2 cellular contexts compared by ENCODE assay signal in the genomic region with DNA sequence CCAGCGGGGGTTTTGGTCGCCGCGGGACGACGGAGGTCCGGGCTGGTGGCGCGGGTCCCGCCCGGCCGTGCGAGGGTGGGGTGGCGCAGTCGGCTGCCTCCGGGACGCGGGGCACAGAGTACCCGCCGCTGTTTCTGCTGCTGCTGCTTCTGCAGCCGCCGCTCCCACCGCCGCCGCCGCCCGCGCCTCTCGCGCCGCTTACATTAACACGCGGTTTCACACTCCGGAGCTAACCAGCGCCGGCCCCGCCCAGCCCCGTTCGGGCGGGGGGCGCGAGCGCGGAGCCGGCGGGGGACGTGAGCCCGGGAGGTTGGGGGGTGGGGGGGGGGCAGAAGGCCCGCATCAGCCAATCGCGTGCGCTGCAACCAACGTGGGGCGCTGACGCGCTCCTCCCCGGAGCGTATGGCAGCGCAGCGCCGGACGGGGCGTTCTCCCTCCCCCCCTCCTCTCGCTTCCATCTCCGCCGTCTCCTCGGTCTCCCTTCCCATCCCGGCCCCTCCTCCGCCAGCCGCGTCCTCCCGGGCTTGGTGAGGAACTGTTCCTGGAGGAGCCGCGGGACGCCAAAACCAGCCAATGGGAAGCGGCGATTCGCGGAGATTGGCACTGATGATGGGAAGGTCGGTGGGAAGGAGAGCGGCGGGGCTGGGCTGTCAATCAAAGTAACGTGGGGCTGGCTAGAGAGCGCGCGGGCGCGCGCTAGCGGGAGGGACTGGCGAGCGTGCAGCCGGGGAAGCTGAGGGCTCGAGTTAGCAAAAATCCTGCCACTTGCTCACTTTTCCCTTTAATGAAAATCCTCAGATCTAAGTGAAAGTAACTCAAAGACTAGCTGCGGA.
TF ChIP-seq lines count a peak whose summit lies in the region.

A gene (minus strand): TSS at position 205 of the 833 bp plus-strand sequence. CDS start 1,307 bp downstream, outside the sequence.

TF ChIP-seq in HCT116, 20 proteins besides CTCF, POLR2A, EP300 and RAD21 (continued from another document):
- TF ChIP-seq ELF1 (IDR thresholded peaks at IDR 0.05; ENCODE audit: borderline replicate concordance, low read depth) (no peak), ZFX (IDR thresholded peaks at IDR 0.05) (no peak), JUND (IDR thresholded peaks at IDR 0.05) (no peak), FOSL1 (IDR thresholded peaks at IDR 0.05; ENCODE audit: low read depth) (no peak), SP1 (IDR thresholded peaks at IDR 0.05; ENCODE audit: low read depth) (peak; percentile 84), EZH2 (IDR thresholded peaks at IDR 0.05) (no peak), TCF7L2 (IDR thresholded peaks at IDR 0.05; ENCODE audit: borderline replicate concordance, extremely low read depth, insufficient read depth, insufficient read length) (peak; percentile 45), YY1 (IDR thresholded peaks at IDR 0.05; ENCODE audit: extremely low read depth, insufficient replicate concordance, low read depth, low read length) (peak; percentile 3), CEBPB (IDR thresholded peaks at IDR 0.05; ENCODE audit: low read depth) (no peak), EZH2phosphoT487 (IDR thresholded peaks at IDR 0.05; ENCODE audit: borderline replicate concordance) (no peak)
- TF ChIP-seq, protein P1, sequence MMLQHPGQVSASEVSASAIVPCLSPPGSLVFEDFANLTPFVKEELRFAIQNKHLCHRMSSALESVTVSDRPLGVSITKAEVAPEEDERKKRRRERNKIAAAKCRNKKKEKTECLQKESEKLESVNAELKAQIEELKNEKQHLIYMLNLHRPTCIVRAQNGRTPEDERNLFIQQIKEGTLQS (IDR thresholded peaks at IDR 0.05), result no peak
- TF ChIP-seq, protein P2, sequence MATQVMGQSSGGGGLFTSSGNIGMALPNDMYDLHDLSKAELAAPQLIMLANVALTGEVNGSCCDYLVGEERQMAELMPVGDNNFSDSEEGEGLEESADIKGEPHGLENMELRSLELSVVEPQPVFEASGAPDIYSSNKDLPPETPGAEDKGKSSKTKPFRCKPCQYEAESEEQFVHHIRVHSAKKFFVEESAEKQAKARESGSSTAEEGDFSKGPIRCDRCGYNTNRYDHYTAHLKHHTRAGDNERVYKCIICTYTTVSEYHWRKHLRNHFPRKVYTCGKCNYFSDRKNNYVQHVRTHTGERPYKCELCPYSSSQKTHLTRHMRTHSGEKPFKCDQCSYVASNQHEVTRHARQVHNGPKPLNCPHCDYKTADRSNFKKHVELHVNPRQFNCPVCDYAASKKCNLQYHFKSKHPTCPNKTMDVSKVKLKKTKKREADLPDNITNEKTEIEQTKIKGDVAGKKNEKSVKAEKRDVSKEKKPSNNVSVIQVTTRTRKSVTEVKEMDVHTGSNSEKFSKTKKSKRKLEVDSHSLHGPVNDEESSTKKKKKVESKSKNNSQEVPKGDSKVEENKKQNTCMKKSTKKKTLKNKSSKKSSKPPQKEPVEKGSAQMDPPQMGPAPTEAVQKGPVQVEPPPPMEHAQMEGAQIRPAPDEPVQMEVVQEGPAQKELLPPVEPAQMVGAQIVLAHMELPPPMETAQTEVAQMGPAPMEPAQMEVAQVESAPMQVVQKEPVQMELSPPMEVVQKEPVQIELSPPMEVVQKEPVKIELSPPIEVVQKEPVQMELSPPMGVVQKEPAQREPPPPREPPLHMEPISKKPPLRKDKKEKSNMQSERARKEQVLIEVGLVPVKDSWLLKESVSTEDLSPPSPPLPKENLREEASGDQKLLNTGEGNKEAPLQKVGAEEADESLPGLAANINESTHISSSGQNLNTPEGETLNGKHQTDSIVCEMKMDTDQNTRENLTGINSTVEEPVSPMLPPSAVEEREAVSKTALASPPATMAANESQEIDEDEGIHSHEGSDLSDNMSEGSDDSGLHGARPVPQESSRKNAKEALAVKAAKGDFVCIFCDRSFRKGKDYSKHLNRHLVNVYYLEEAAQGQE (IDR thresholded peaks at IDR 0.05; ENCODE audit: low read depth), result no peak
- TF ChIP-seq, protein P3, sequence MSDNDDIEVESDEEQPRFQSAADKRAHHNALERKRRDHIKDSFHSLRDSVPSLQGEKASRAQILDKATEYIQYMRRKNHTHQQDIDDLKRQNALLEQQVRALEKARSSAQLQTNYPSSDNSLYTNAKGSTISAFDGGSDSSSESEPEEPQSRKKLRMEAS (IDR thresholded peaks at IDR 0.05), result peak; percentile 77; the same call in 1 of the 2 replicates
- TF ChIP-seq, protein P4, sequence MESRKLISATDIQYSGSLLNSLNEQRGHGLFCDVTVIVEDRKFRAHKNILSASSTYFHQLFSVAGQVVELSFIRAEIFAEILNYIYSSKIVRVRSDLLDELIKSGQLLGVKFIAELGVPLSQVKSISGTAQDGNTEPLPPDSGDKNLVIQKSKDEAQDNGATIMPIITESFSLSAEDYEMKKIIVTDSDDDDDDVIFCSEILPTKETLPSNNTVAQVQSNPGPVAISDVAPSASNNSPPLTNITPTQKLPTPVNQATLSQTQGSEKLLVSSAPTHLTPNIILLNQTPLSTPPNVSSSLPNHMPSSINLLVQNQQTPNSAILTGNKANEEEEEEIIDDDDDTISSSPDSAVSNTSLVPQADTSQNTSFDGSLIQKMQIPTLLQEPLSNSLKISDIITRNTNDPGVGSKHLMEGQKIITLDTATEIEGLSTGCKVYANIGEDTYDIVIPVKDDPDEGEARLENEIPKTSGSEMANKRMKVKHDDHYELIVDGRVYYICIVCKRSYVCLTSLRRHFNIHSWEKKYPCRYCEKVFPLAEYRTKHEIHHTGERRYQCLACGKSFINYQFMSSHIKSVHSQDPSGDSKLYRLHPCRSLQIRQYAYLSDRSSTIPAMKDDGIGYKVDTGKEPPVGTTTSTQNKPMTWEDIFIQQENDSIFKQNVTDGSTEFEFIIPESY (IDR thresholded peaks at IDR 0.05; ENCODE audit: extremely low read depth, insufficient replicate concordance, low read length), result no peak
TF ChIP-seq in HCT116: peak in this region for 6.

TF ChIP-seq in SK-N-SH, 30 proteins besides CTCF, POLR2A, EP300 and RAD21:
- TF ChIP-seq, protein P4 (IDR thresholded peaks at IDR 0.05; ENCODE audit: borderline replicate concordance, low read depth), result peak; percentile 65; the same call in 1 of the 2 replicates
- TF ChIP-seq SMC3 (IDR thresholded peaks at IDR 0.05; ENCODE audit: low read depth, low read length) (no peak), GABPA (IDR thresholded peaks at IDR 0.05; ENCODE audit: low read depth) (no peak), TCF12 (IDR thresholded peaks at IDR 0.05) (no peak), TAF1 (IDR thresholded peaks at IDR 0.05; ENCODE audit: borderline replicate concordance, low read depth, low read length) (peak; percentile 76), JUND (IDR thresholded peaks at IDR 0.05) (no peak), POLR2AphosphoS5 (IDR thresholded peaks at IDR 0.05; ENCODE audit: low read depth, low read length) (peak; percentile 46; the same call in 1 of the 2 replicates), YY1 (IDR thresholded peaks at IDR 0.05; ENCODE audit: low read depth) (no peak), NRF1 (IDR thresholded peaks at IDR 0.05; ENCODE audit: low read depth, low read length) (no peak; the same call in 1 of the 2 replicates), TEAD4 (IDR thresholded peaks at IDR 0.05; ENCODE audit: borderline replicate concordance, insufficient read depth) (no peak), EZH2phosphoT487 (IDR thresholded peaks at IDR 0.05; ENCODE audit: borderline replicate concordance, low read depth) (no peak), RXRA (IDR thresholded peaks at IDR 0.05; ENCODE audit: borderline replicate concordance, low read depth) (no peak), GATA2 (CRISPR knock-in tag; IDR thresholded peaks at IDR 0.05) (peak; percentile 69), NFIC (IDR thresholded peaks at IDR 0.05; ENCODE audit: borderline replicate concordance) (no peak; the same call in 1 of the 2 replicates), MEF2A (IDR thresholded peaks at IDR 0.05; ENCODE audit: borderline replicate concordance, low read depth) (peak; percentile 57; the same call in 1 of the 2 replicates), SIN3A (IDR thresholded peaks at IDR 0.05; ENCODE audit: borderline replicate concordance, low read depth, low read length) (peak; percentile 20; the same call in 1 of the 2 replicates), CHD2 (IDR thresholded peaks at IDR 0.05; ENCODE audit: low read length, partially characterized antibody) (peak; percentile 42), FOSL2 (IDR thresholded peaks at IDR 0.05; ENCODE audit: borderline replicate concordance, low read depth) (no peak), FOXM1 (IDR thresholded peaks at IDR 0.05; ENCODE audit: low read depth) (no peak), RCOR1 (IDR thresholded peaks at IDR 0.05; ENCODE audit: low read length) (no peak), ELF1 (IDR thresholded peaks at IDR 0.05) (no peak), MXI1 (IDR thresholded peaks at IDR 0.05; ENCODE audit: low read depth, low read length) (no peak), FOXJ3 (CRISPR knock-in tag; IDR thresholded peaks at IDR 0.05) (no peak), RFX5 (IDR thresholded peaks at IDR 0.05; ENCODE audit: low read length) (peak; percentile 15; the same call in 1 of the 2 replicates)
- TF ChIP-seq, protein P5, sequence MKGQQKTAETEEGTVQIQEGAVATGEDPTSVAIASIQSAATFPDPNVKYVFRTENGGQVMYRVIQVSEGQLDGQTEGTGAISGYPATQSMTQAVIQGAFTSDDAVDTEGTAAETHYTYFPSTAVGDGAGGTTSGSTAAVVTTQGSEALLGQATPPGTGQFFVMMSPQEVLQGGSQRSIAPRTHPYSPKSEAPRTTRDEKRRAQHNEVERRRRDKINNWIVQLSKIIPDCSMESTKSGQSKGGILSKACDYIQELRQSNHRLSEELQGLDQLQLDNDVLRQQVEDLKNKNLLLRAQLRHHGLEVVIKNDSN (IDR thresholded peaks at IDR 0.05; ENCODE audit: borderline replicate concordance, low read depth), result no peak
- TF ChIP-seq, protein P6, sequence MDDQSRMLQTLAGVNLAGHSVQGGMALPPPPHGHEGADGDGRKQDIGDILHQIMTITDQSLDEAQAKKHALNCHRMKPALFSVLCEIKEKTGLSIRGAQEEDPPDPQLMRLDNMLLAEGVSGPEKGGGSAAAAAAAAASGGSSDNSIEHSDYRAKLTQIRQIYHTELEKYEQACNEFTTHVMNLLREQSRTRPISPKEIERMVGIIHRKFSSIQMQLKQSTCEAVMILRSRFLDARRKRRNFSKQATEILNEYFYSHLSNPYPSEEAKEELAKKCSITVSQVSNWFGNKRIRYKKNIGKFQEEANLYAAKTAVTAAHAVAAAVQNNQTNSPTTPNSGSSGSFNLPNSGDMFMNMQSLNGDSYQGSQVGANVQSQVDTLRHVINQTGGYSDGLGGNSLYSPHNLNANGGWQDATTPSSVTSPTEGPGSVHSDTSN (IDR thresholded peaks at IDR 0.05), result peak; percentile 100
- TF ChIP-seq, protein P3 (IDR thresholded peaks at IDR 0.05; ENCODE audit: low read depth), result peak; percentile 84
- TF ChIP-seq, protein P7, sequence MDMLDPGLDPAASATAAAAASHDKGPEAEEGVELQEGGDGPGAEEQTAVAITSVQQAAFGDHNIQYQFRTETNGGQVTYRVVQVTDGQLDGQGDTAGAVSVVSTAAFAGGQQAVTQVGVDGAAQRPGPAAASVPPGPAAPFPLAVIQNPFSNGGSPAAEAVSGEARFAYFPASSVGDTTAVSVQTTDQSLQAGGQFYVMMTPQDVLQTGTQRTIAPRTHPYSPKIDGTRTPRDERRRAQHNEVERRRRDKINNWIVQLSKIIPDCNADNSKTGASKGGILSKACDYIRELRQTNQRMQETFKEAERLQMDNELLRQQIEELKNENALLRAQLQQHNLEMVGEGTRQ (IDR thresholded peaks at IDR 0.05; ENCODE audit: borderline replicate concordance, low read depth, low read length), result no peak
- TF ChIP-seq, protein P2 (IDR thresholded peaks at IDR 0.05; ENCODE audit: low read depth, low read length), result no peak
- TF ChIP-seq, protein P8, sequence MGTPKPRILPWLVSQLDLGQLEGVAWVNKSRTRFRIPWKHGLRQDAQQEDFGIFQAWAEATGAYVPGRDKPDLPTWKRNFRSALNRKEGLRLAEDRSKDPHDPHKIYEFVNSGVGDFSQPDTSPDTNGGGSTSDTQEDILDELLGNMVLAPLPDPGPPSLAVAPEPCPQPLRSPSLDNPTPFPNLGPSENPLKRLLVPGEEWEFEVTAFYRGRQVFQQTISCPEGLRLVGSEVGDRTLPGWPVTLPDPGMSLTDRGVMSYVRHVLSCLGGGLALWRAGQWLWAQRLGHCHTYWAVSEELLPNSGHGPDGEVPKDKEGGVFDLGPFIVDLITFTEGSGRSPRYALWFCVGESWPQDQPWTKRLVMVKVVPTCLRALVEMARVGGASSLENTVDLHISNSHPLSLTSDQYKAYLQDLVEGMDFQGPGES (IDR thresholded peaks at IDR 0.05; ENCODE audit: low read depth, low read length), result no peak
